In genomic region chr5:178288373-178289368, GRCh38 we compare ENCODE assay signal across 10 cellular contexts. TPM values are rescaled to one million over a fixed set of nuclear protein-coding genes. Genes with fewer than 3 reads are reported as not detected.
DNase-seq lines count a peak whose midpoint lies in the region; ATAC-seq, FAIRE-seq and TF ChIP-seq lines count a peak whose summit lies in the region.
"Had no signal": no experiment of that assay in that cellular context is flagged by ENCODE, and none has a peak within 500 bp of the region (broad histone marks: within the 10 kb centered on the region; RNA-seq: fewer than 3 reads in every experiment).

No MANE protein-coding gene starts in this region.

- CTCF ChIA-PET in RWPE1 (lab: Yijun Ruan, JAX), result interaction anchor here (0.7 to 1.0 kb wide), 2 partner anchors 8 to 361 kb away, joined by 3 to 4 read pairs; no protein-coding TSS in a partner anchor

- dilution Hi-C loops in keratinocyte (cut with MboI; ENCODE audit: extremely low pct_ligation_motif_present, low sequenced_read_pairs), result no loop called here

- peak overlapping the region; percentile 23 for H3K4me2 ChIP-seq in keratinocyte (ENCODE audit: control insufficient read depth, extremely low read depth, insufficient read depth, low read depth, low read length)

- peaks cover 30% of the 10 kb centered on the region for H3K4me1 ChIP-seq in keratinocyte (ENCODE audit: control insufficient read depth, extremely low read depth, insufficient read depth, low read length)
- H3K4me1 ChIP-seq: colonic mucosa had no signal

- TF ChIP-seq CTCF in RWPE1 (conservative IDR thresholded peaks at IDR 0.05; ENCODE audit: low read depth) (no peak), keratinocyte (optimal IDR thresholded peaks at IDR 0.05 in 1 of 3, IDR thresholded peaks at IDR 0.05 in 1 of 3, conservative IDR thresholded peaks at IDR 0.05 in 1 of 3; ENCODE audit: extremely low read depth in 1 of 3, insufficient read depth in 2 of 3, low read length in 3 of 3) (no peak), GM20000 (IDR thresholded peaks at IDR 0.05; ENCODE audit: extremely low read depth, missing control alignments) (no peak)

- DNase-seq in Right ventricle myocardium inferior (ENCODE audit: missing footprints) (peak; percentile 30), left ventricle myocardium superior (no peak), RWPE1 (ENCODE audit: low spot score) (peak; percentile 88), keratinocyte (ENCODE audit: low read depth, low spot score) (peak; percentile 38), ureter (ENCODE audit: low spot score) (peak; percentile 57), GM20000 (ENCODE audit: low spot score) (no peak), OCI-M2 (lab: John Stamatoyannopoulos, UW; ENCODE audit: unreplicated experiment) (no peak)
- DNase-seq in NK-92 treated with Interleukin-12 subunit alpha and Interleukin-12 subunit beta, amount 100 ng/mL, for 24 hours (lab: John Stamatoyannopoulos, UW), result no peak
- DNase-seq: colonic mucosa, retina had no signal

- H3K9me3 ChIP-seq in keratinocyte (ENCODE audit: control insufficient read depth, low read depth, low read length), result peaks cover 3% of the 10 kb centered on the region
- H3K9me3 ChIP-seq: colonic mucosa had no signal

- no peak overlapping the region for H2AFZ ChIP-seq in keratinocyte (ENCODE audit: control insufficient read depth, low read length)

- H3K27ac ChIP-seq in RWPE1 (peak overlapping the region; percentile 88), keratinocyte (ENCODE audit: control insufficient read depth, insufficient read depth, low read length) (no peak overlapping the region)
- H3K27ac ChIP-seq: colonic mucosa had no signal

- ATAC-seq in Right ventricle myocardium inferior (no peak), left ventricle myocardium superior (no peak)

- H3K79me2 ChIP-seq in keratinocyte (ENCODE audit: control insufficient read depth, insufficient read depth, low read length), result no peaks in the 10 kb centered on the region

- H3K27me3 ChIP-seq in keratinocyte (ENCODE audit: control insufficient read depth, extremely low read depth, insufficient read depth, low read length), result peaks cover 58% of the 10 kb centered on the region
- H3K27me3 ChIP-seq: colonic mucosa had no signal

- H3K9me1 ChIP-seq in keratinocyte (ENCODE audit: control insufficient read depth, extremely low read depth, insufficient read depth, low read length), result no peaks in the 10 kb centered on the region

- intact Hi-C loops in Right ventricle myocardium inferior (cut with DNase I) (loop anchor here (5.0 kb wide), 2 partner anchors 44 to 99 kb away; no protein-coding TSS in a partner anchor), left ventricle myocardium superior (cut with micrococcal nuclease) (no loop called here)

- no peak overlapping the region for H3K9ac ChIP-seq in keratinocyte (ENCODE audit: control insufficient read depth, extremely low read depth, insufficient read depth, low read length)

- no peak overlapping the region for H3K4me3 ChIP-seq in keratinocyte (ENCODE audit: control insufficient read depth in 2 of 3, extremely low read depth in 1 of 3, insufficient read depth in 2 of 3, low read depth in 1 of 3, low read length in 3 of 3)
- H3K4me3 ChIP-seq: colonic mucosa had no signal

- peak; percentile 85 for FAIRE-seq in keratinocyte (lab: Jason Lieb, UNC)

- POLR2A ChIA-PET in RWPE1 (lab: Yijun Ruan, JAX; ENCODE audit: low non-redundant PET), result no interaction called here

- no peaks in the 10 kb centered on the region for H3K36me3 ChIP-seq in keratinocyte (ENCODE audit: control insufficient read depth in 2 of 2, extremely low read depth in 1 of 2, insufficient read depth in 2 of 2, low read length in 2 of 2)
- H3K36me3 ChIP-seq: colonic mucosa had no signal

- H4K20me1 ChIP-seq in keratinocyte (ENCODE audit: control insufficient read depth, extremely low read depth, insufficient read depth, low read length), result no peaks in the 10 kb centered on the region

RNA-seq across cellular contexts. Expression of gene PHYKPL, which starts 56.1 kb away (rescaled TPM):
- total RNA-seq in Right ventricle myocardium inferior (34.5 TPM), left ventricle myocardium superior (40.7 TPM), ureter (132 TPM)
- 27.6 to 53.5 TPM (median 38.8 TPM) in 3 replicates for polyA plus RNA-seq in keratinocyte
- 28.6 TPM for polyA plus RNA-seq in keratinocyte (2011; ENCODE audit: low read depth)
- 18.7 and 26.0 TPM in 2 replicates for polyA plus RNA-seq in keratinocyte (2011; cell fraction: cytosol; rRNA removed)
- 125 and 140 TPM in 2 replicates for polyA plus RNA-seq in keratinocyte (2011; cell fraction: nucleus; rRNA removed)
- 24.6 and 30.8 TPM in 2 replicates for polyA plus RNA-seq in keratinocyte (2012; ENCODE audit: low replicate concordance)
- 51.8 to 71.0 TPM (median 56.9 TPM) in 3 replicates for polyA minus RNA-seq in keratinocyte
- polyA minus RNA-seq in keratinocyte (2011; cell fraction: cytosol; rRNA and poly(A)+ RNA removed), result 24.0 TPM
- polyA minus RNA-seq in keratinocyte (2011; cell fraction: nucleus; rRNA and poly(A)+ RNA removed), result 46.8 and 59.5 TPM in 2 replicates

Comparison
In these comparisons a context has a peak if more than half of its experiments do, and no peak if none do; other contexts are left out.
1. DNase-seq: peak in Right ventricle myocardium inferior (single experiment), RWPE1 (single experiment), keratinocyte (single experiment) and ureter (single experiment); none in left ventricle myocardium superior (single experiment), GM20000 (single experiment), NK-92 treated with Interleukin-12 subunit alpha and Interleukin-12 subunit beta, amount 100 ng/mL, for 24 hours (single experiment) and OCI-M2 (single experiment).